Comparison of ENCODE assay signal across 31 cellular contexts in genomic region chr12:76882367-76882766, GRCh38.
"Had no signal": no experiment of that assay in that cellular context is flagged by ENCODE, and none has a peak within 500 bp of the region (broad histone marks: within the 10 kb centered on the region; RNA-seq: fewer than 3 reads in every experiment).

No MANE protein-coding gene starts in this region.

- H3K27ac ChIP-seq: adrenal gland, Peyer's patch, SJSA1 had no signal

- H3K27me3 Mint-ChIP-seq: brain had no signal

- H3K36me3 Mint-ChIP-seq: activated naive CD4-positive, alpha-beta T cell treated with anti-CD3 and anti-CD28 coated beads, Interleukin-2, amount 50 U/mL, for 24 hours; brain had no signal

- H3K27ac Mint-ChIP-seq: activated CD4-positive, alpha-beta T cell treated with anti-CD3 and anti-CD28 coated beads, Interleukin-2, amount 10 ng/mL, durations not matched to agents 24 days and 14 days; activated CD8-positive, alpha-beta T cell treated with anti-CD3 and anti-CD28 coated beads, Interleukin-2, amount 10 ng/mL, durations not matched to agents 7 days and 5 days; activated T-cell treated with anti-CD3 and anti-CD28 coated beads, Interleukin-2, amount 50 U/mL, for 24 hours; activated T-helper 2 cell treated with anti-CD3 and anti-CD28 coated beads, Interferon-gamma antibody, Interleukin-2, Interleukin-4, amounts not matched to agents 10 μg/mL and 5 μg/mL and 100 μg/mL, durations not matched to agents 14 hours and 24 hours and 36 hours; T-helper 1 cell treated with Interleukin-12 subunit alpha and Interleukin-12 subunit beta and Interleukin-4 antibody, amounts not matched to agents 30 μg/mL and 1 μg/mL, for 36 hours; T-helper 2 cell treated with Interferon-gamma antibody and Interleukin-4, amounts not matched to agents 5 μg/mL and 100 μg/mL, for 36 hours had no signal

- H3K9ac ChIP-seq: SK-N-SH had no signal

- H3K4me3 ChIP-seq: adrenal gland, MG63, Peyer's patch, SJSA1 had no signal

- DNase-seq: activated CD4-positive, alpha-beta T cell treated with anti-CD3 and anti-CD28 coated beads, Interleukin-2, amount 10 ng/mL, durations not matched to agents 24 days and 14 days; activated CD4-positive, alpha-beta T cell treated with anti-CD3 and anti-CD28 coated beads, Interleukin-2, amount 50 U/mL, for 48 hours; activated CD8-positive, alpha-beta T cell treated with anti-CD3 and anti-CD28 coated beads, Interleukin-2, amount 10 ng/mL, durations not matched to agents 7 days and 5 days; activated gamma-delta T cell; activated naive CD4-positive, alpha-beta T cell treated with Interleukin-2 at 50 U/mL for 16 hours; activated T-cell treated with anti-CD3 and anti-CD28 coated beads, Interleukin-2, amount 50 U/mL, for 24 hours; adrenal gland; caudate nucleus; Karpas-422; KBM-7; MG63; MV-4-11; NCI-H1092; NCI-H1436 treated with DMSO at 0.1 percent for 48 hours; NCI-H1694 treated with DMSO at 0.1 percent for 48 hours; NCI-H2029; NCI-H510A; NCI-H526; NCI-H748 treated with DMSO at 0.1 percent for 48 hours; NK-92 treated with Interleukin-12 subunit alpha and Interleukin-12 subunit beta, amount 100 ng/mL, for 24 hours; PC-3; Peyer's patch; RPMI8226; SHP77 treated with DMSO at 0.1 percent for 48 hours; SK-N-SH had no signal

- H3K36me3 ChIP-seq: adrenal gland, MG63, Peyer's patch had no signal

- H3K9me3 ChIP-seq: adrenal gland, Peyer's patch, SJSA1, SK-N-SH had no signal

- H3K27me3 ChIP-seq: adrenal gland, MG63, Peyer's patch, SJSA1 had no signal

- H3K4me3 Mint-ChIP-seq: activated CD4-positive, alpha-beta T cell treated with anti-CD3 and anti-CD28 coated beads, Interleukin-2, amount 10 ng/mL, durations not matched to agents 24 days and 14 days; activated CD8-positive, alpha-beta T cell treated with anti-CD3 and anti-CD28 coated beads, Interleukin-2, amount 10 ng/mL, durations not matched to agents 7 days and 5 days; activated naive CD4-positive, alpha-beta T cell treated with anti-CD3 and anti-CD28 coated beads, Interleukin-2, amount 50 U/mL, for 24 hours; activated T-cell treated with anti-CD3 and anti-CD28 coated beads, Interleukin-2, amount 50 U/mL, for 24 hours; T-helper 1 cell treated with Interleukin-12 subunit alpha and Interleukin-12 subunit beta and Interleukin-4 antibody, amounts not matched to agents 30 μg/mL and 1 μg/mL, for 36 hours; T-helper 2 cell treated with Interferon-gamma antibody and Interleukin-4, amounts not matched to agents 5 μg/mL and 100 μg/mL, for 36 hours had no signal

- H3K4me2 ChIP-seq: SK-N-SH had no signal

- H3K9me3 Mint-ChIP-seq: activated CD4-positive, alpha-beta T cell treated with anti-CD3 and anti-CD28 coated beads, Interleukin-2, amount 10 ng/mL, durations not matched to agents 24 days and 14 days; activated naive CD4-positive, alpha-beta T cell treated with anti-CD3 and anti-CD28 coated beads, Interleukin-2, amount 50 U/mL, for 24 hours; activated T-cell treated with anti-CD3 and anti-CD28 coated beads, Interleukin-2, amount 50 U/mL, for 24 hours; activated T-helper 2 cell treated with anti-CD3 and anti-CD28 coated beads, Interferon-gamma antibody, Interleukin-2, Interleukin-4, amounts not matched to agents 10 μg/mL and 5 μg/mL and 100 μg/mL, durations not matched to agents 14 hours and 24 hours and 36 hours; T-helper 1 cell treated with Interleukin-12 subunit alpha and Interleukin-12 subunit beta and Interleukin-4 antibody, amounts not matched to agents 30 μg/mL and 1 μg/mL, for 36 hours; T-helper 2 cell treated with Interferon-gamma antibody and Interleukin-4, amounts not matched to agents 5 μg/mL and 100 μg/mL, for 36 hours had no signal
